Comparison of ENCODE assay signal across 11 cellular contexts in the genomic region with DNA sequence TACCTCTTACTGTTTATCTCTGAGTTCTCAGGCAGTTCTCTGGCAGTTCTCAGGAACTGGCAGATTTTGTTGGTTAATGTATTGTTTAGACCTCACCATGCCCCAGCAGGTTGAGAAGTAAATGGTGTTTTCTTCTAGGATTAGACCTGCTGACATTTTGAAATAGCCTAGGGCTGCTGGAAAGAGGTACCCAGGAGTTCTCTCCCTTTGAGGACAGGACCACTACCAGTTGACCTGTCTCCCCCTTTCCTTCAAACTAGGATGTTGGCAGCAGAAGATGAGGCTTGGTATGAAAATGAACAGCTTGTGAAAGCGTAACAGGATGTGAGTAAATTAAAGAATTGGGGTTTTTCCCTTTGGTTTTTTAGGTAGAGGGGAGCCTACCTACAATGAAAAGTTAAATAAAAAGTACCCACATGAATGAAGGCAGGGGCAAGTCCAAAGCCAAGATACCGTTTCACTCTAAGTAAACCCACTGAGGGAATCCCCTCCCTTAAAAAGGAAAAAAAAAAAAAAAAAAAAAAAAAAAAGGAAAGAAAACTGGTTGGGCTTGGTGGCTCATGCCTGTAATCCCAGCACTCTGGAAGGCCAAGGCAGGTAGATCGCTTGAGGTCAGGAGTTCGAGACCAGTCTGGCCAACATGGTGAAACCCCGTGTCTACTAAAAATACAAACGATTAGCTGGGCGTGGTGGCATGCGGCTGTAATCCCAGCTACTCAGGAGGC.
DNase-seq lines count a peak whose midpoint lies in the region; ATAC-seq and TF ChIP-seq lines count a peak whose summit lies in the region.
"Had no signal": no experiment of that assay in that cellular context is flagged by ENCODE, and none has a peak within 500 bp of the region (broad histone marks: within the 10 kb centered on the region; RNA-seq: fewer than 3 reads in every experiment).

No MANE protein-coding gene starts in this region.

- H3K9me3 Mint-ChIP-seq in activated CD4-positive, alpha-beta T cell treated with anti-CD3 and anti-CD28 coated beads, Interleukin-2, amount 10 ng/mL, durations not matched to agents 7 days and 5 days, result peaks cover 2% of the 10 kb centered on the region
- H3K9me3 Mint-ChIP-seq in glutamatergic neuron (ENCODE audit: unreplicated experiment), result no peaks in the 10 kb centered on the region

- H3K4me3 Mint-ChIP-seq in activated CD4-positive, alpha-beta T cell treated with anti-CD3 and anti-CD28 coated beads, Interleukin-2, amount 10 ng/mL, durations not matched to agents 7 days and 5 days, result no peak overlapping the region
- H3K4me3 Mint-ChIP-seq in glutamatergic neuron (ENCODE audit: unreplicated experiment), result no peak overlapping the region

- peak; percentile 75 for ATAC-seq in HG02981 (IDR thresholded peaks at IDR 0.05; ENCODE audit: unreplicated experiment)
- ATAC-seq: mucosa of descending colon had no signal

- H3K4me3 ChIP-seq in thymus (ENCODE audit: low read length), result no peak overlapping the region
- H3K4me3 ChIP-seq: BLaER1 treated with 17β-estradiol and CSF1 and Interleukin-3, amounts not matched to agents 10 nM and 100 nM; mucosa of descending colon had no signal

- H3K4me1 Mint-ChIP-seq in activated CD4-positive, alpha-beta T cell treated with anti-CD3 and anti-CD28 coated beads, Interleukin-2, amount 10 ng/mL, durations not matched to agents 7 days and 5 days, result peaks cover 30% of the 10 kb centered on the region
- peaks cover 4% of the 10 kb centered on the region for H3K4me1 Mint-ChIP-seq in glutamatergic neuron (ENCODE audit: low read depth, unreplicated experiment)

- 93% methylated on average over 8 of the region's 8 CpGs for WGBS in thymus

- peaks cover 5% of the 10 kb centered on the region for H3K4me1 ChIP-seq in thymus (ENCODE audit: control insufficient read depth, insufficient read depth, low read length)

- H3K27me3 ChIP-seq in thymus (ENCODE audit: control insufficient read depth, insufficient read depth), result no peaks in the 10 kb centered on the region
- H3K27me3 ChIP-seq: BLaER1 treated with 17β-estradiol and CSF1 and Interleukin-3, amounts not matched to agents 10 nM and 100 nM had no signal

- no peak for TF ChIP-seq CTCF in glutamatergic neuron (IDR thresholded peaks at IDR 0.05; ENCODE audit: partially characterized antibody, unreplicated experiment)

- peaks cover 15% of the 10 kb centered on the region for H3K27me3 Mint-ChIP-seq in activated CD4-positive, alpha-beta T cell treated with anti-CD3 and anti-CD28 coated beads, Interleukin-2, amount 10 ng/mL, durations not matched to agents 7 days and 5 days
- no peaks in the 10 kb centered on the region for H3K27me3 Mint-ChIP-seq in glutamatergic neuron (ENCODE audit: unreplicated experiment)

- POLR2A ChIA-PET in activated CD4-positive, alpha-beta T cell treated with anti-CD3 and anti-CD28 coated beads, Interleukin-2, amount 10 ng/mL, durations not matched to agents 7 days and 5 days (lab: Charles Lee), result interaction anchor here (0.8 to 1.1 kb wide), 2 partner anchors 24 to 127 kb away, joined by 3 to 4 read pairs; no protein-coding TSS in a partner anchor

- H3K9me3 ChIP-seq in thymus (ENCODE audit: control insufficient read depth), result no peaks in the 10 kb centered on the region
- H3K9me3 ChIP-seq: mucosa of descending colon had no signal

- DNase-seq in stimulated activated CD4-positive, alpha-beta T cell treated with anti-CD3 and anti-CD28 coated beads, Interleukin-2, amount 100 ng/mL, for 48 hours, result peak; percentile 15 to 25
- DNase-seq in stimulated activated CD4-positive, alpha-beta T cell treated with anti-CD3 and anti-CD28 coated beads, Interleukin-4, amount 100 ng/mL, for 4 hours, result no peak
- peak; percentile 37 for DNase-seq in activated CD4-positive, alpha-beta T cell treated with anti-CD3 and anti-CD28 coated beads, Interleukin-2, amount 10 ng/mL, durations not matched to agents 7 days and 5 days
- no peak for DNase-seq in HuH-7.5 (ENCODE audit: low spot score)
- DNase-seq in NCI-H510A treated with DMSO at 0.1 percent for 48 hours (lab: John Stamatoyannopoulos, UW), result no peak
- no peak for DNase-seq in glutamatergic neuron
- DNase-seq: effector CD8-positive, alpha-beta T cell; mucosa of descending colon had no signal

- peak overlapping the region; percentile 22 for H3K27ac ChIP-seq in thymus (ENCODE audit: low read depth)

- H3K27ac Mint-ChIP-seq in activated CD4-positive, alpha-beta T cell treated with anti-CD3 and anti-CD28 coated beads, Interleukin-2, amount 10 ng/mL, durations not matched to agents 7 days and 5 days, result peak overlapping the region; percentile 71
- H3K27ac Mint-ChIP-seq in glutamatergic neuron (ENCODE audit: unreplicated experiment), result no peak overlapping the region

- CTCF ChIA-PET in activated CD4-positive, alpha-beta T cell treated with anti-CD3 and anti-CD28 coated beads, Interleukin-2, amount 10 ng/mL, durations not matched to agents 7 days and 5 days (lab: Charles Lee), result interaction anchor here (0.6 to 1.5 kb wide), 6 partner anchors 9 to 129 kb away, joined by 3 to 5 read pairs (median 4); no protein-coding TSS in a partner anchor

- H3K36me3 Mint-ChIP-seq in activated CD4-positive, alpha-beta T cell treated with anti-CD3 and anti-CD28 coated beads, Interleukin-2, amount 10 ng/mL, durations not matched to agents 7 days and 5 days (ENCODE audit: low read depth), result peaks cover 4% of the 10 kb centered on the region
- H3K36me3 Mint-ChIP-seq in glutamatergic neuron (ENCODE audit: unreplicated experiment), result no peaks in the 10 kb centered on the region

- no peaks in the 10 kb centered on the region for H3K36me3 ChIP-seq in thymus (ENCODE audit: control insufficient read depth, insufficient read depth)
- H3K36me3 ChIP-seq: BLaER1 treated with 17β-estradiol and CSF1 and Interleukin-3, amounts not matched to agents 10 nM and 100 nM had no signal

Comparison
In these comparisons a context has a peak if more than half of its experiments do, and no peak if none do; other contexts are left out.
1. DNase-seq: peak in stimulated activated CD4-positive, alpha-beta T cell treated with anti-CD3 and anti-CD28 coated beads, Interleukin-2, amount 100 ng/mL, for 48 hours (2 of 2) and activated CD4-positive, alpha-beta T cell treated with anti-CD3 and anti-CD28 coated beads, Interleukin-2, amount 10 ng/mL, durations not matched to agents 7 days and 5 days (single experiment); none in stimulated activated CD4-positive, alpha-beta T cell treated with anti-CD3 and anti-CD28 coated beads, Interleukin-4, amount 100 ng/mL, for 4 hours (0 of 2), HuH-7.5 (single experiment), NCI-H510A treated with DMSO at 0.1 percent for 48 hours (single experiment) and glutamatergic neuron (single experiment).